In genomic region chr2:78309460-78309859, GRCh38 we compare ENCODE assay signal across 21 cellular contexts.
DNase-seq lines count a peak whose midpoint lies in the region; ATAC-seq, FAIRE-seq and TF ChIP-seq lines count a peak whose summit lies in the region.
"Had no signal": no experiment of that assay in that cellular context is flagged by ENCODE, and none has a peak within 500 bp of the region (broad histone marks: within the 10 kb centered on the region; RNA-seq: fewer than 3 reads in every experiment).

No MANE protein-coding gene starts in this region.

- intact Hi-C loops in Caco-2 (cut with micrococcal nuclease; ENCODE audit: unreplicated experiment): no loop called here

- H2AFZ ChIP-seq in H1 (ENCODE audit: low read length): no peak overlapping the region
- H2AFZ ChIP-seq: GM23248 had no signal

- H3K18ac ChIP-seq in H1 (ENCODE audit: extremely low read depth, low read length): no peak overlapping the region

- H3K9ac ChIP-seq in H1 (replicated peaks in 1 of 4; ENCODE audit: extremely low read depth in 1 of 4, low read depth in 3 of 4, low read length in 3 of 4): no peak overlapping the region
- H3K9ac ChIP-seq: GM23248 had no signal

- H3K27me3 Mint-ChIP-seq in Caco-2 (ENCODE audit: insufficient read depth, unreplicated experiment): no peaks in the 10 kb centered on the region
- no peaks in the 10 kb centered on the region for H3K27me3 Mint-ChIP-seq in CD8-positive, alpha-beta memory T cell
- H3K27me3 Mint-ChIP-seq: CD4-positive, alpha-beta memory T cell had no signal

- 0 out of 2 replicates have a peak overlapping the region, but pooled peaks have one; percentile 52 for H2BK12ac ChIP-seq in H1 (ENCODE audit: low read depth, low read length)

- H3K36me3 ChIP-seq in Caco-2 (ENCODE audit: control insufficient read depth, insufficient read depth, low read length) (no peaks in the 10 kb centered on the region), H1 (ENCODE audit: control insufficient read depth in 2 of 4, insufficient read depth in 4 of 4, low read length in 3 of 4) (no peaks in the 10 kb centered on the region), small intestine (ENCODE audit: control insufficient read depth in 2 of 2, insufficient read depth in 2 of 2, low read length in 2 of 2) (no peaks in the 10 kb centered on the region)
- no peaks in the 10 kb centered on the region for H3K36me3 ChIP-seq in CD8-positive, alpha-beta memory T cell (ENCODE audit: insufficient read depth, low read length)
- H3K36me3 ChIP-seq: HAP-1 had no signal

- ATAC-seq in HG03520 (IDR thresholded peaks at IDR 0.05; ENCODE audit: unreplicated experiment): no peak
- ATAC-seq: A549, GM12878 had no signal

- H3K9me3 Mint-ChIP-seq in Caco-2 (ENCODE audit: unreplicated experiment): no peaks in the 10 kb centered on the region
- H3K9me3 Mint-ChIP-seq in CD8-positive, alpha-beta memory T cell: peaks cover 11 to 38% (median 22%) of the 10 kb centered on the region in 5 donors

- TSS peak; percentile 2 for BruUV-seq in Caco-2 (replicated peaks; lab: Mats Ljungman, UMichigan)

- peak overlapping the region; percentile 98; the same call in 1 of the 2 replicates for H2BK20ac ChIP-seq in H1 (ENCODE audit: low read length)

- H3K4me3 Mint-ChIP-seq in Caco-2 (ENCODE audit: unreplicated experiment): no peak overlapping the region
- H3K4me3 Mint-ChIP-seq in CD8-positive, alpha-beta memory T cell: no peak overlapping the region
- H3K4me3 Mint-ChIP-seq: CD4-positive, alpha-beta memory T cell; HFFc6 had no signal

- no peaks in the 10 kb centered on the region for H3K4me1 ChIP-seq in Caco-2
- peaks cover 1 to 5% (median 4%) of the 10 kb centered on the region in 4 experiments; a peak in 3 of 7 replicates for H3K4me1 ChIP-seq in H1 (replicated peaks in 1 of 4; ENCODE audit: control insufficient read depth in 3 of 4, insufficient read depth in 4 of 4, low read length in 3 of 4)
- no peaks in the 10 kb centered on the region for H3K4me1 ChIP-seq in small intestine (ENCODE audit: control insufficient read depth in 2 of 2, insufficient read depth in 1 of 2, low read depth in 1 of 2, low read length in 1 of 2)
- no peaks in the 10 kb centered on the region for H3K4me1 ChIP-seq in CD8-positive, alpha-beta memory T cell (ENCODE audit: insufficient read depth, low read length)
- H3K4me1 ChIP-seq: A549 had no signal

- FAIRE-seq in H1 (lab: Jason Lieb, UNC) (no peak), small intestine (lab: Jason Lieb, UNC) (no peak)
- FAIRE-seq: A549, D721Med, GM12878, GM19239, H54 had no signal

- TF ChIP-seq CTCF in Caco-2 (IDR thresholded peaks at IDR 0.05; ENCODE audit: insufficient read depth in 1 of 2, low read depth in 1 of 2, low read length in 1 of 2, severe bottlenecking in 1 of 2, unreplicated experiment in 1 of 2) (no peak), H1 (IDR thresholded peaks at IDR 0.05; ENCODE audit: control extremely low read depth in 1 of 3, insufficient read depth in 1 of 3, low read depth in 1 of 3, low read length in 3 of 3) (no peak)

- no peaks in the 10 kb centered on the region for H3K9me3 ChIP-seq in Caco-2
- no peaks in the 10 kb centered on the region for H3K9me3 ChIP-seq in H1 (ENCODE audit: insufficient read depth in 2 of 2, low read depth in 1 of 2, low read length in 1 of 2)
- H3K9me3 ChIP-seq in small intestine (ENCODE audit: control insufficient read depth, low read depth): no peaks in the 10 kb centered on the region
- H3K9me3 ChIP-seq in CD8-positive, alpha-beta memory T cell (ENCODE audit: low read length): no peaks in the 10 kb centered on the region
- H3K9me3 ChIP-seq: HAP-1 had no signal

- H3K4me2 ChIP-seq in H1 (ENCODE audit: insufficient read depth in 1 of 2, low read depth in 2 of 2, low read length in 2 of 2): no peak overlapping the region
- H3K4me2 ChIP-seq: A549 had no signal

- H3K27ac Mint-ChIP-seq in Caco-2 (ENCODE audit: unreplicated experiment): no peak overlapping the region
- no peak overlapping the region for H3K27ac Mint-ChIP-seq in CD8-positive, alpha-beta memory T cell
- H3K27ac Mint-ChIP-seq: CD4-positive, alpha-beta memory T cell; HFFc6 had no signal

- no peaks in the 10 kb centered on the region for H3K79me1 ChIP-seq in H1 (ENCODE audit: low read depth, low read length)

- no peak overlapping the region for H2BK15ac ChIP-seq in H1 (ENCODE audit: low read length)

- H2BK120ac ChIP-seq in H1 (replicated peaks; ENCODE audit: low read depth, low read length): no peak overlapping the region

- TF ChIP-seq POLR2A in H1 (IDR thresholded peaks at IDR 0.05; ENCODE audit: control extremely low read depth in 1 of 2, low read depth in 2 of 2, low read length in 2 of 2): no peak

- H3K36me3 Mint-ChIP-seq in Caco-2 (ENCODE audit: insufficient read depth, unreplicated experiment): no peaks in the 10 kb centered on the region
- H3K36me3 Mint-ChIP-seq in CD8-positive, alpha-beta memory T cell: no peaks in the 10 kb centered on the region
- H3K36me3 Mint-ChIP-seq: CD4-positive, alpha-beta memory T cell had no signal

- no peak for TF ChIP-seq RAD21 in H1 (IDR thresholded peaks at IDR 0.05 in 1 of 2, conservative IDR thresholded peaks at IDR 0.05 in 1 of 2; ENCODE audit: low read depth in 2 of 2, low read length in 2 of 2)

- no peak overlapping the region for H4K5ac ChIP-seq in H1 (ENCODE audit: insufficient read length, low read depth, low read length)

- CTCF ChIA-PET in Caco-2 (lab: Charles Lee): no interaction called here
- CTCF ChIA-PET in H1 (lab: Charles Lee; ENCODE audit: partially characterized antibody): no interaction called here
- CTCF ChIA-PET in CD8-positive, alpha-beta memory T cell (lab: Charles Lee): no interaction called here

- H3K14ac ChIP-seq in H1 (ENCODE audit: insufficient read length): no peak overlapping the region

- H2AK5ac ChIP-seq in H1 (ENCODE audit: low read depth, low read length): no peak overlapping the region

- no peak overlapping the region for H3K4ac ChIP-seq in H1 (replicated peaks; ENCODE audit: insufficient read length, low read depth, low read length)

- no peaks in the 10 kb centered on the region for H3K79me2 ChIP-seq in H1 (ENCODE audit: control insufficient read depth in 1 of 2, insufficient read depth in 2 of 2, low read length in 2 of 2)

- no peak overlapping the region for H4K8ac ChIP-seq in H1 (ENCODE audit: extremely low read depth, insufficient read depth, low read length)

- no peaks in the 10 kb centered on the region for H3K23me2 ChIP-seq in H1 (ENCODE audit: low read depth, low read length)

- TF ChIP-seq EP300 in H1 (IDR thresholded peaks at IDR 0.05; ENCODE audit: borderline replicate concordance in 1 of 2, low read depth in 2 of 2, low read length in 2 of 2): no peak

- H3K4me1 Mint-ChIP-seq in Caco-2 (ENCODE audit: low read depth, unreplicated experiment): no peaks in the 10 kb centered on the region
- H3K4me1 Mint-ChIP-seq in CD8-positive, alpha-beta memory T cell: no peaks in the 10 kb centered on the region
- H3K4me1 Mint-ChIP-seq: CD4-positive, alpha-beta memory T cell had no signal

- H4K20me1 ChIP-seq in H1 (replicated peaks in 1 of 2; ENCODE audit: control insufficient read depth in 1 of 2, insufficient read depth in 2 of 2, low read length in 2 of 2): no peaks in the 10 kb centered on the region

- POLR2A ChIA-PET in Caco-2 (lab: Charles Lee) (no interaction called here), H1 (lab: Charles Lee; ENCODE audit: partially characterized antibody) (no interaction called here)
- POLR2A ChIA-PET in CD8-positive, alpha-beta memory T cell (lab: Charles Lee): no interaction called here

- no peak overlapping the region; the same call in 1 of the 2 replicates for H2BK5ac ChIP-seq in H1 (ENCODE audit: low read depth, low read length)

- H4K91ac ChIP-seq in H1 (replicated peaks; ENCODE audit: insufficient read length, low read length): no peak overlapping the region

- DNase-seq in Caco-2 (no peak), M059J (ENCODE audit: low read depth) (peak; percentile 21), H1 (ENCODE audit: low read depth in 1 of 2, low spot score in 2 of 2) (no peak), small intestine (no peak)
- DNase-seq in CD8-positive, alpha-beta memory T cell: no peak
- DNase-seq: 8988T; C1 segment of cervical spinal cord; CD4-positive, alpha-beta memory T cell; DMS 273 treated with DMSO at 0.1 percent for 48 hours; DMS79; EL; GDM1; GM23248; HFFc6 had no signal

- H3K27me3 ChIP-seq in Caco-2 (replicated peaks; ENCODE audit: control insufficient read depth, insufficient read depth, low read length) (no peaks in the 10 kb centered on the region), H1 (replicated peaks in 1 of 4; ENCODE audit: control insufficient read depth in 3 of 4, extremely low read depth in 1 of 4, insufficient read depth in 3 of 4, low read length in 3 of 4) (no peaks in the 10 kb centered on the region), small intestine (ENCODE audit: control insufficient read depth in 2 of 2, insufficient read depth in 2 of 2, low read length in 2 of 2) (no peaks in the 10 kb centered on the region)
- H3K27me3 ChIP-seq in CD8-positive, alpha-beta memory T cell (ENCODE audit: insufficient read depth, low read length, poor library complexity, severe bottlenecking): no peaks in the 10 kb centered on the region

- WGBS in H1 (ENCODE audit: extremely low coverage in 1 of 2, insufficient coverage in 1 of 2, insufficient read length in 1 of 2, insufficient replicate concordance in 2 of 2, low coverage in 1 of 2, low lambda C conversion rate in 2 of 2, missing lambda C conversion rate in 1 of 2), 2 experiments: 79% methylated on average over 3 of the region's 3 CpGs; no CpG with 5 or more reads in 1 of the 2 experiments
- WGBS in small intestine, 3 donors: 50 to 66% (median 53%) methylated on average over 3 of the region's 3 CpGs

- no peak overlapping the region for H3K27ac ChIP-seq in H1 (ENCODE audit: low read depth, low read length)
- H3K27ac ChIP-seq in small intestine (ENCODE audit: low read depth in 1 of 2, low read length in 1 of 2): no peak overlapping the region
- H3K27ac ChIP-seq in CD8-positive, alpha-beta memory T cell (ENCODE audit: low read depth, low read length): no peak overlapping the region
- H3K27ac ChIP-seq: A549, GM23248 had no signal

- no peak overlapping the region for H3K56ac ChIP-seq in H1 (replicated peaks; ENCODE audit: insufficient read length, low read depth, low read length)

- H3K4me3 ChIP-seq in Caco-2 (ENCODE audit: low read depth, low read length): no peak overlapping the region
- no peak overlapping the region for H3K4me3 ChIP-seq in H1 (ENCODE audit: extremely low read depth in 1 of 4, insufficient read depth in 2 of 4, low read depth in 3 of 4, low read length in 4 of 4)
- H3K4me3 ChIP-seq in small intestine (ENCODE audit: low read depth in 1 of 2, low read length in 2 of 2): no peak overlapping the region
- no peak overlapping the region for H3K4me3 ChIP-seq in CD8-positive, alpha-beta memory T cell (ENCODE audit: low read length)
- H3K4me3 ChIP-seq: A549, GM12878, GM23248, HAP-1 had no signal

- no peak overlapping the region for H3K23ac ChIP-seq in H1 (ENCODE audit: insufficient read length)

TF ChIP-seq in H1, 55 proteins besides CTCF, POLR2A, EP300 and RAD21 (continues in another document):
- no peak for TF ChIP-seq EGR1 (IDR thresholded peaks at IDR 0.05; ENCODE audit: borderline replicate concordance, low read depth, low read length)
- TF ChIP-seq, protein P1, sequence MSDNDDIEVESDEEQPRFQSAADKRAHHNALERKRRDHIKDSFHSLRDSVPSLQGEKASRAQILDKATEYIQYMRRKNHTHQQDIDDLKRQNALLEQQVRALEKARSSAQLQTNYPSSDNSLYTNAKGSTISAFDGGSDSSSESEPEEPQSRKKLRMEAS (IDR thresholded peaks at IDR 0.05): no peak
